Comparison of ENCODE assay signal across 8 cellular contexts in the genomic region with DNA sequence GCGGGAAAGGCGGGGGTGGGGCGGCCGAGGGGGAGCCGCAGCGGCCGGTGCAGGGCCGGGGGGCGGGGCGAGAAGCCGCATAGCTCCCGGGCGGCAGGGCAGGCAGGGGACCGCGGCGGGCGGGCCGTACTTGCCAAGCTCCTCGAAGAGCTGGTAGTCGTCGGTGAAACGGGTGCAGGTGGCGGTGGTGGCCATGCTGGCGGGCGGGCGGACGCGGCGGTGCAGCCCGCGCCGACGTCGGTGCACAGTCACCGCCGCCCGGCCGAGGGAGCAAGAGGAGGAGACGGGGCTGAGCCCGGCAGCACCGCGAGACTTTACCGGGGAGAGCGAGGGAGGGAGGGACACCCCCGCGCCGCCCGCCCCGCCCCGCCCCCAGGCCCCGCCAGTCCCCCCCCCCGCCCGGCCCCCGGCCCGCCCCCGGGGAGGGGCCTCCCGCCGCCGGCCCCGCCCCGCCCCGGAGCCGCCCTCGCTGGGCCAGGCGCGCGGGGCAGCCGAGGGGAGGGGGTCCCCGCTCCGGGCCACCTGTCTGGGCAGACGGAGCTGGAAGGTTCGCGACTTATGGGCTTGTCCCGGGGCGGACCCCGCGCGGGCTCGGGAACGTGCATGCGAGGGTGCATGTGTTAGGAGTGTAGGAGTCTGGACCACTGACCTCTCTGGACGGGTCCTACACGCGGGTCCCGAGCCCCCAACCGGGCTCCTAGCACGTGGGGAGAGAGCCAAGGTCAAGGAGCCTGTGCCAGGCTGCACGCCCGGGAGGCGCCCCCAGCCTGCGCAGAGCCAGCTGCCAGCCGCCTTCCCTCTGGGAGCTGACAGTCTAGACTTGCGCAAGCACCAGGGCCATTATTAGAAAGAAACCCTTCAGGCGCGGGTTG. TPM values are rescaled to one million over a fixed set of nuclear protein-coding genes. Genes with fewer than 3 reads are reported as not detected.
A peak's percentile ranks its signal among the peaks of the same experiment; 100 is the strongest.
DNase-seq lines count a peak whose midpoint lies in the region; ATAC-seq and TF ChIP-seq lines count a peak whose summit lies in the region.

A gene (minus strand): TSS at position 289 of the 872 bp plus-strand sequence. CDS start 94 bp downstream, at position 195.

- no peak for TF ChIP-seq CTCF in kidney epithelial cell (IDR thresholded peaks at IDR 0.05; ENCODE audit: insufficient read depth, low read length, poor library complexity, severe bottlenecking)

- peak within 1 kb of the TSS; percentile 83 for H3K4me3 ChIP-seq in kidney epithelial cell (ENCODE audit: low read depth, low read length)

- peak; percentile 55 for ATAC-seq in HG03064 (IDR thresholded peaks at IDR 0.05; ENCODE audit: low read depth, unreplicated experiment)

- H3K36me3 ChIP-seq in kidney epithelial cell (ENCODE audit: control insufficient read depth, insufficient read depth, low read length) = no peaks in the 10 kb centered on the region

- peak; percentile 60 for TF ChIP-seq POLR2A in GM18526 (IDR thresholded peaks at IDR 0.05; ENCODE audit: extremely low read depth, insufficient read length)

- H3K27me3 ChIP-seq in kidney epithelial cell (ENCODE audit: control insufficient read depth, insufficient read depth, low read length) = no peaks in the 10 kb centered on the region

- DNase-seq in A172 (ENCODE audit: low spot score) (peak; percentile 78), NCI-H446 treated with DMSO at 0.1 percent for 48 hours (lab: John Stamatoyannopoulos, UW) (peak; percentile 0), cerebellar cortex (ENCODE audit: low spot score) (peak; percentile 72), kidney epithelial cell (ENCODE audit: low read depth) (no peak)
- DNase-seq in activated CD4-positive, CD25-positive, alpha-beta regulatory T cell treated with anti-CD3 and anti-CD28 coated beads, Interleukin-2, amount 50 U/mL, for 72 hours = peak; percentile 81
- DNase-seq in stimulated activated CD4-positive, alpha-beta T cell treated with anti-CD3 and anti-CD28 coated beads, Interleukin-15, amount 100 ng/mL, for 48 hours (ENCODE audit: low read depth in 2 of 2) = peak; percentile 65 to 79

RNA-seq across cellular contexts. Expression of the gene that starts here (rescaled TPM):
- total RNA-seq in A172 (2014; rRNA removed; shearing (Covaris generic)) = 36.6 and 38.5 TPM in 2 replicates
- total RNA-seq in kidney epithelial cell = 12.7 and 18.8 TPM in 2 replicates
